Comparison of ENCODE assay signal across 10 cellular contexts in the genomic region with DNA sequence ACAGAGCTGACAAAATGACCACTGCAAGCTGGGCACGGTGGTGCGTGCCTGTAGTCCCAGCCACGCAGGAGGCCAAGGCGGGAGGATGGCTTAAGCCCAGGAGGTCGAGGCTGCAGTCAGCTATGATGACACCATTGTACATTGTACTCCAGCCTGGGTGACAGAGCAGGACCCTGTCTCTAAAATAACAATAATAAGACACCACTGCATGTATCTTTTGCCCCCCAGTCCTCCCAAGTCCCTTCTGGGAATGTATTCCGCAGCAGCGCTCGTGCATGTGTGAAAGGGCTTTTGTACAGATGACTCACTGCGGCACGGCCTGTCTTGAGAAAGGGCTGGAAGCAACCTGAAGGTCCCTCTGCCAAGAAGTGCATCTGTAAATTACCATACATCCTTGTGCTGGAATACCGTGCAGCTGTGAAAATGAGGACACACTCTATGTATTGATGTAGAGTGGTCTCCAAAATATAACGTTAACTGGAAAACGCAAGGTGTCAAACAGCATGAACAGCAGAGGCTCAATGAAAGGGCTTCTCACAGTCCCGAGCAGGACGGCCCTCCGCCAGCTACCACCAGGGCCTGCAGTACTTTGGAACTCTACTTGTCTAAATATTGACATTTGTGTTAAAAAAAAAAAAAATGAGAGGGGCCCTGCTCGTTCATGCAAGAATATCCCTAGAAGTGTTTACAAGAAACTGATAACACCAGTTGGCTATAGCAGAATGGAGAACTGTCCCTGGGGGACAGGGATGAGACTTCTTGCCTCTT. TPM values are rescaled to one million over a fixed set of nuclear protein-coding genes. Genes with fewer than 3 reads are reported as not detected.
DNase-seq lines count a peak whose midpoint lies in the region; ATAC-seq and TF ChIP-seq lines count a peak whose summit lies in the region.
"Had no signal": no experiment of that assay in that cellular context is flagged by ENCODE, and none has a peak within 500 bp of the region (broad histone marks: within the 10 kb centered on the region; RNA-seq: fewer than 3 reads in every experiment).

No MANE protein-coding gene starts in this region.

- no peaks in the 10 kb centered on the region for H3K36me3 ChIP-seq in lower lobe of right lung

- TF ChIP-seq CTCF in chondrocyte (IDR thresholded peaks at IDR 0.05) (no peak), lower lobe of right lung (IDR thresholded peaks at IDR 0.05) (no peak)

- H3K9me3 Mint-ChIP-seq in chondrocyte (ENCODE audit: low read depth) = no peaks in the 10 kb centered on the region
- no peaks in the 10 kb centered on the region for H3K9me3 Mint-ChIP-seq in activated naive CD8-positive, alpha-beta T cell treated with anti-CD3 and anti-CD28 coated beads for 36 hours
- H3K9me3 Mint-ChIP-seq: CD4-positive, alpha-beta memory T cell; natural killer cell treated with Interleukin-12 subunit alpha and Interleukin-12 subunit beta and Interleukin-15 and Interleukin-18, amount 100 ng/mL, for 72 hours had no signal

- peaks cover 43% of the 10 kb centered on the region for H3K4me1 Mint-ChIP-seq in chondrocyte (ENCODE audit: low read depth)
- H3K4me1 Mint-ChIP-seq in activated naive CD8-positive, alpha-beta T cell treated with anti-CD3 and anti-CD28 coated beads for 36 hours = no peaks in the 10 kb centered on the region

- H3K27ac Mint-ChIP-seq in chondrocyte (ENCODE audit: unreplicated experiment) = peak overlapping the region; percentile 66
- no peak overlapping the region for H3K27ac Mint-ChIP-seq in activated naive CD8-positive, alpha-beta T cell treated with anti-CD3 and anti-CD28 coated beads for 36 hours
- H3K27ac Mint-ChIP-seq: natural killer cell treated with Interleukin-12 subunit alpha and Interleukin-12 subunit beta and Interleukin-15 and Interleukin-18, amount 100 ng/mL, for 72 hours had no signal

- no peaks in the 10 kb centered on the region for H3K36me3 Mint-ChIP-seq in chondrocyte (ENCODE audit: low read depth)
- H3K36me3 Mint-ChIP-seq in activated naive CD8-positive, alpha-beta T cell treated with anti-CD3 and anti-CD28 coated beads for 36 hours = peaks cover 7% of the 10 kb centered on the region
- H3K36me3 Mint-ChIP-seq: natural killer cell treated with Interleukin-12 subunit alpha and Interleukin-12 subunit beta and Interleukin-15 and Interleukin-18, amount 100 ng/mL, for 72 hours had no signal

- H3K27ac ChIP-seq in lower lobe of right lung = peak overlapping the region; percentile 6
- H3K27ac ChIP-seq in substantia nigra (ENCODE audit: low read depth, low read length, poor library complexity, severe bottlenecking) = peak overlapping the region; percentile 57

- H3K9me3 ChIP-seq in lower lobe of right lung = no peaks in the 10 kb centered on the region

- peaks cover 49% of the 10 kb centered on the region for H3K4me1 ChIP-seq in lower lobe of right lung

- H3K27me3 Mint-ChIP-seq in chondrocyte (ENCODE audit: low read depth) = no peaks in the 10 kb centered on the region
- no peaks in the 10 kb centered on the region for H3K27me3 Mint-ChIP-seq in activated naive CD8-positive, alpha-beta T cell treated with anti-CD3 and anti-CD28 coated beads for 36 hours
- H3K27me3 Mint-ChIP-seq: CD4-positive, alpha-beta memory T cell; natural killer cell treated with Interleukin-12 subunit alpha and Interleukin-12 subunit beta and Interleukin-15 and Interleukin-18, amount 100 ng/mL, for 72 hours had no signal

- H3K4me3 ChIP-seq in lower lobe of right lung = no peak overlapping the region

- no peak overlapping the region for H3K4me3 Mint-ChIP-seq in chondrocyte (ENCODE audit: unreplicated experiment)
- no peak overlapping the region for H3K4me3 Mint-ChIP-seq in activated naive CD8-positive, alpha-beta T cell treated with anti-CD3 and anti-CD28 coated beads for 36 hours
- H3K4me3 Mint-ChIP-seq: CD4-positive, alpha-beta memory T cell; natural killer cell treated with Interleukin-12 subunit alpha and Interleukin-12 subunit beta and Interleukin-15 and Interleukin-18, amount 100 ng/mL, for 72 hours had no signal

- no peaks in the 10 kb centered on the region for H3K27me3 ChIP-seq in lower lobe of right lung (ENCODE audit: low read depth)

- intact Hi-C loops in lower lobe of right lung (cut with DNase I) = no loop called here

- peak; percentile 48 for DNase-seq in M059J (ENCODE audit: low read depth)
- no peak for DNase-seq in chondrocyte (ENCODE audit: low spot score)
- DNase-seq in lower lobe of right lung = no peak
- DNase-seq in substantia nigra (lab: John Stamatoyannopoulos, UW) = no peak
- no peak for DNase-seq in NCI-H510A treated with DMSO at 0.1 percent for 48 hours (lab: John Stamatoyannopoulos, UW)
- DNase-seq in activated CD4-positive, alpha-beta T cell treated with anti-CD3 and anti-CD28 coated beads, Interleukin-2, amount 50 U/mL, for 1 hour = no peak
- DNase-seq in GM03348 (ENCODE audit: low spot score) = no peak
- no peak for DNase-seq in activated naive CD8-positive, alpha-beta T cell treated with anti-CD3 and anti-CD28 coated beads for 36 hours
- DNase-seq: CD4-positive, alpha-beta memory T cell had no signal

- ATAC-seq in lower lobe of right lung = peak in 1 of 2 donors; percentile 48
- ATAC-seq: natural killer cell treated with Interleukin-12 subunit alpha and Interleukin-12 subunit beta and Interleukin-15 and Interleukin-18, amount 100 ng/mL, for 72 hours had no signal

RNA-seq across cellular contexts. Expression of a gene that starts 9.0 kb away (rescaled TPM):
- total RNA-seq in M059J (2014; rRNA removed; shearing (Covaris generic)) = 0.07 and 1.6 TPM in 2 replicates
- total RNA-seq in chondrocyte (7.3 to 12.8 TPM (median 12.6 TPM) in 3 replicates), lower lobe of right lung (17.0 TPM)
- under 1 TPM; 0.18 to 0.54 TPM for total RNA-seq in activated naive CD8-positive, alpha-beta T cell treated with anti-CD3 and anti-CD28 coated beads for 36 hours

RNA-seq across cellular contexts. Expression of a gene that starts 28.0 kb away (rescaled TPM):
- 31.5 and 43.5 TPM in 2 replicates for total RNA-seq in M059J (2014; rRNA removed; shearing (Covaris generic))
- total RNA-seq in chondrocyte (49.7 to 52.3 TPM (median 49.9 TPM) in 3 replicates), lower lobe of right lung (45.8 TPM)
- total RNA-seq in activated naive CD8-positive, alpha-beta T cell treated with anti-CD3 and anti-CD28 coated beads for 36 hours = 10 to 100 TPM; 50.5 to 54.9 TPM

RNA-seq across cellular contexts. Expression of a gene that starts 43.9 kb away (rescaled TPM):
- 47.8 and 62.9 TPM in 2 replicates for total RNA-seq in M059J (2014; rRNA removed; shearing (Covaris generic))
- total RNA-seq in chondrocyte (5.7 to 19.0 TPM (median 6.2 TPM) in 3 replicates), lower lobe of right lung (8.7 TPM)
- 10 to 100 TPM; 73.8 to 74.5 TPM for total RNA-seq in activated naive CD8-positive, alpha-beta T cell treated with anti-CD3 and anti-CD28 coated beads for 36 hours

RNA-seq across cellular contexts. Expression of a gene that starts 48.9 kb away (rescaled TPM):
- total RNA-seq in M059J (2014; rRNA removed; shearing (Covaris generic)) = 1.7 TPM in 1 of 2 replicates, not detected in the other
- total RNA-seq in chondrocyte (0.10 to 0.18 TPM in 2 of 3 replicates, not detected in the other), lower lobe of right lung (0.18 TPM)
- total RNA-seq in activated naive CD8-positive, alpha-beta T cell treated with anti-CD3 and anti-CD28 coated beads for 36 hours = under 1 TPM; 0.49 to 0.54 TPM
